12 cellular contexts compared by ENCODE assay signal in genomic region chr16:89573826-89574680, GRCh38. TPM values are rescaled to one million over a fixed set of nuclear protein-coding genes. Genes with fewer than 3 reads are reported as not detected.
DNase-seq lines count a peak whose midpoint lies in the region; ATAC-seq and TF ChIP-seq lines count a peak whose summit lies in the region.
"Had no signal": no experiment of that assay in that cellular context is flagged by ENCODE, and none has a peak within 500 bp of the region (broad histone marks: within the 10 kb centered on the region; RNA-seq: fewer than 3 reads in every experiment).

No MANE protein-coding gene starts in this region.

- H3K9me3 ChIP-seq in PC-3 (ENCODE audit: low read length) (no peaks in the 10 kb centered on the region), esophagus squamous epithelium (no peaks in the 10 kb centered on the region), smooth muscle cell (replicated peaks; ENCODE audit: low read depth) (no peaks in the 10 kb centered on the region)
- H3K9me3 ChIP-seq: tibial artery had no signal

- H4K20me1 ChIP-seq in PC-3 (ENCODE audit: low read length) (no peaks in the 10 kb centered on the region), smooth muscle cell (ENCODE audit: low read depth) (no peaks in the 10 kb centered on the region)

- peak overlapping the region; percentile 69 for H3K4me3 ChIP-seq in PC-3 (ENCODE audit: low read length)
- peak overlapping the region in 3 of 4 donors; percentile 29 to 58 (median 43) for H3K4me3 ChIP-seq in esophagus squamous epithelium
- peak overlapping the region; percentile 44 for H3K4me3 ChIP-seq in smooth muscle cell

- peaks cover 11% of the 10 kb centered on the region for H3K4me1 Mint-ChIP-seq in activated T-cell treated with anti-CD3 and anti-CD28 coated beads, Interleukin-2, amount 50 U/mL, for 24 hours (ENCODE audit: low read depth)

- peaks cover 6% of the 10 kb centered on the region; the same call in 1 of the 2 replicates for H3K4me1 ChIP-seq in PC-3 (ENCODE audit: insufficient read depth, low read length)
- H3K4me1 ChIP-seq in esophagus squamous epithelium, result peaks cover 15 to 39% (median 23%) of the 10 kb centered on the region in 3 donors
- H3K4me1 ChIP-seq in smooth muscle cell (ENCODE audit: low read depth), result peaks cover 6% of the 10 kb centered on the region

- H3K36me3 ChIP-seq in PC-3 (ENCODE audit: low read depth, low read length), result no peaks in the 10 kb centered on the region
- H3K36me3 ChIP-seq in esophagus squamous epithelium, result no peaks in the 10 kb centered on the region
- H3K36me3 ChIP-seq in smooth muscle cell (ENCODE audit: low read depth), result no peaks in the 10 kb centered on the region
- H3K36me3 ChIP-seq: tibial artery had no signal

- 74 to 75% methylated on average over 6 to 11 of the region's 31 CpGs for WGBS in esophagus squamous epithelium, 2 donors
- 76% methylated on average over 28 of the region's 31 CpGs for WGBS in smooth muscle cell (ENCODE audit: low lambda C conversion rate)

- ATAC-seq in PC-3, result peak; percentile 18; the same call in 1 of the 2 replicates

- CTCF ChIA-PET in PC-3 (lab: Charles Lee), result no interaction called here

- H3K27ac Mint-ChIP-seq in activated T-cell treated with anti-CD3 and anti-CD28 coated beads, Interleukin-2, amount 50 U/mL, for 24 hours, result no peak overlapping the region
- H3K27ac Mint-ChIP-seq: dendritic cell treated with granulocyte-macrophage colony-stimulating factor and Interleukin-4, amounts not matched to agents 40 ng/mL and 50 ng/mL, for 4 days had no signal

- no peaks in the 10 kb centered on the region for H3K9me3 Mint-ChIP-seq in activated T-cell treated with anti-CD3 and anti-CD28 coated beads, Interleukin-2, amount 50 U/mL, for 24 hours
- H3K9me3 Mint-ChIP-seq: dendritic cell treated with granulocyte-macrophage colony-stimulating factor and Interleukin-4, amounts not matched to agents 40 ng/mL and 50 ng/mL, for 4 days had no signal

- H3K36me3 Mint-ChIP-seq in activated T-cell treated with anti-CD3 and anti-CD28 coated beads, Interleukin-2, amount 50 U/mL, for 24 hours (ENCODE audit: low read depth), result peaks cover 3% of the 10 kb centered on the region

- POLR2A ChIA-PET in PC-3 (lab: Charles Lee; ENCODE audit: unreplicated experiment), result no interaction called here

- no peak for DNase-seq in activated T-cell treated with anti-CD3 and anti-CD28 coated beads, Interleukin-2, amount 50 U/mL, for 24 hours
- no peak for DNase-seq in activated T-cell treated with anti-CD3 and anti-CD28 coated beads, Interleukin-2, amount 50 U/mL, for 48 hours
- no peak for DNase-seq in PC-3
- DNase-seq in esophagus squamous epithelium (lab: John Stamatoyannopoulos, UW), result no peak
- DNase-seq in smooth muscle cell (lab: John Stamatoyannopoulos, UW; ENCODE audit: unreplicated experiment), result no peak
- DNase-seq in DMS79 treated with DMSO at 0.1 percent for 48 hours (lab: John Stamatoyannopoulos, UW), result no peak
- no peak for DNase-seq in NCI-H510A treated with DMSO at 0.1 percent for 48 hours (lab: John Stamatoyannopoulos, UW)
- no peak for DNase-seq in C1 segment of cervical spinal cord (lab: John Stamatoyannopoulos, UW)
- DNase-seq: tibial artery had no signal

- intact Hi-C loops in PC-3 (cut with micrococcal nuclease) (loop anchor here (1.0 kb wide), 1 partner anchor 67 kb away; no protein-coding TSS in a partner anchor), esophagus squamous epithelium (cut with DNase I) (no loop called here)

- TF ChIP-seq CTCF in PC-3 (conservative IDR thresholded peaks at IDR 0.05; ENCODE audit: low read depth, low read length) (no peak), esophagus squamous epithelium (IDR thresholded peaks at IDR 0.05) (no peak), smooth muscle cell (IDR thresholded peaks at IDR 0.05; ENCODE audit: borderline replicate concordance, insufficient read depth, poor library complexity, severe bottlenecking) (no peak)

- no peaks in the 10 kb centered on the region for H3K9me2 ChIP-seq in PC-3 (replicated peaks; ENCODE audit: low read length)

- peak overlapping the region; percentile 18 for H3K4me3 Mint-ChIP-seq in activated T-cell treated with anti-CD3 and anti-CD28 coated beads, Interleukin-2, amount 50 U/mL, for 24 hours

- no TSS peak for BruUV-seq in PC-3 (replicated peaks; lab: Mats Ljungman, UMichigan)

- H3K27ac ChIP-seq in PC-3 (ENCODE audit: low read length) (no peak overlapping the region), esophagus squamous epithelium (no peak overlapping the region), smooth muscle cell (ENCODE audit: low read depth) (no peak overlapping the region)
- H3K27ac ChIP-seq: tibial artery had no signal

- H3K27me3 ChIP-seq in PC-3 (ENCODE audit: low read length) (no peaks in the 10 kb centered on the region), esophagus squamous epithelium (peaks cover 7 to 83% (median 11%) of the 10 kb centered on the region in 4 donors), smooth muscle cell (ENCODE audit: low read depth) (peaks cover 25% of the 10 kb centered on the region)

- no peak for TF ChIP-seq POLR2A in esophagus squamous epithelium (IDR thresholded peaks at IDR 0.05)

- H2AFZ ChIP-seq in PC-3 (ENCODE audit: low read length), result peak overlapping the region; percentile 84; the same call in 1 of the 2 replicates
- peak overlapping the region; percentile 56 for H2AFZ ChIP-seq in smooth muscle cell (ENCODE audit: low read depth)

- peaks cover 29% of the 10 kb centered on the region for H3K27me3 Mint-ChIP-seq in activated T-cell treated with anti-CD3 and anti-CD28 coated beads, Interleukin-2, amount 50 U/mL, for 24 hours

- H3K4me2 ChIP-seq in PC-3 (ENCODE audit: low read length) (peak overlapping the region; percentile 92), smooth muscle cell (peak overlapping the region; percentile 88)

- H3F3A ChIP-seq in PC-3 (ENCODE audit: low read length, unreplicated experiment) (no peaks in the 10 kb centered on the region), smooth muscle cell (ENCODE audit: low read depth) (no peaks in the 10 kb centered on the region)

- H3K79me2 ChIP-seq in PC-3 (ENCODE audit: low read length) (peaks cover 17% of the 10 kb centered on the region), smooth muscle cell (ENCODE audit: low read depth) (no peaks in the 10 kb centered on the region)

- H3K9ac ChIP-seq in PC-3 (ENCODE audit: low read length) (peak overlapping the region; percentile 51), smooth muscle cell (ENCODE audit: low read depth) (no peak overlapping the region)

RNA-seq across cellular contexts. Expression of gene CPNE7, which starts 1.5 kb away (rescaled TPM):
- total RNA-seq in PC-3 (2014; rRNA removed) (29.7 and 49.2 TPM in 2 replicates), esophagus squamous epithelium (1 to 10 TPM in 3 of 4 donors, under 1 TPM in 1; 0.45 to 2.9 (median 2.1) TPM), smooth muscle cell (0.58 TPM in 1 of 2 replicates, not detected in the other)
- polyA plus RNA-seq in smooth muscle cell, result 0.14 and 0.43 TPM in 2 replicates
- total RNA-seq: left cardiac atrium had no signal

RNA-seq across cellular contexts. Expression of gene RPL13, which starts 13.6 kb away (rescaled TPM):
- total RNA-seq in PC-3 (2014; rRNA removed) (3,236 and 3,323 TPM in 2 replicates), esophagus squamous epithelium (1,000 to 10,000 TPM; 3,143 to 7,972 (median 4,864) TPM), smooth muscle cell (3,317 and 3,917 TPM in 2 replicates)
- polyA plus RNA-seq in smooth muscle cell, result 1,063 and 1,144 TPM in 2 replicates

RNA-seq across cellular contexts. Expression of gene DPEP1, which starts 39.4 kb away (rescaled TPM):
- total RNA-seq in PC-3 (2014; rRNA removed) (0.23 TPM in 1 of 2 replicates, not detected in the other), esophagus squamous epithelium (1 to 10 TPM in 1 of 4 donors, under 1 TPM in 1, not detected in 2; 0.76 to 4.1 TPM), smooth muscle cell (not detected in 2 replicates)
- polyA plus RNA-seq in smooth muscle cell, result 0.30 TPM in 1 of 2 replicates, not detected in the other
- total RNA-seq: left cardiac atrium had no signal
- polyA plus RNA-seq: AG04450 had no signal
